In the genomic region with DNA sequence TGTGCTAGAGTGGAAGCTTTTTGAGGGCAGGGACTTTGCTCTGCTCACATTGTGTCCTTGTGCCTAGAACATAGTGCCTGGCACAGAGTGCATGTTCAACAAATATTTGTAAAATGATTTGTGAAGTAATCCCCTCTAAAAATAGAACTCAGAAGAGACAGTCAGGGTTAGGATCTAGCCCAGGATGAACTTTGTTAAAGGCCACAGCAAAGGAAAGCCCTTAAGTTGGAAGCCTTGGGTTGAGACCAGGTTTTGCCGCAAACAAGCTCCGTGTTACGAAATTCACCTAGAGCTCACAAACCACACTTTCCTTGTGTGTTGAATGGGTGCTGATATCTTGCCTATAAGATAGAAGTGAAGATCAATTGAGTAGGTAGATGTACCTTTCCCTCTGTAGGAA, we compare ENCODE assay signal across 18 cellular contexts.
DNase-seq lines count a peak whose midpoint lies in the region; ATAC-seq and TF ChIP-seq lines count a peak whose summit lies in the region.
"Had no signal": no experiment of that assay in that cellular context is flagged by ENCODE, and none has a peak within 500 bp of the region (broad histone marks: within the 10 kb centered on the region; RNA-seq: fewer than 3 reads in every experiment).

No MANE protein-coding gene starts in this region.

- no peak overlapping the region for H3K4me3 ChIP-seq in AG10803 (ENCODE audit: low read length)
- no peak overlapping the region for H3K4me3 ChIP-seq in muscle layer of colon (ENCODE audit: low read depth in 1 of 2, low read length in 2 of 2)
- peak overlapping the region; percentile 3 to 26 (median 24) for H3K4me3 ChIP-seq in skeletal muscle tissue (ENCODE audit: low read length in 3 of 3)
- H3K4me3 ChIP-seq in WERI-Rb-1 (ENCODE audit: low read depth, low read length): no peak overlapping the region

- H3K9me3 ChIP-seq in muscle layer of colon (ENCODE audit: low read length): no peaks in the 10 kb centered on the region
- no peaks in the 10 kb centered on the region for H3K9me3 ChIP-seq in skeletal muscle tissue (ENCODE audit: control insufficient read depth in 3 of 3, low read length in 3 of 3)
- no peaks in the 10 kb centered on the region for H3K9me3 ChIP-seq in WERI-Rb-1 (ENCODE audit: severe bottlenecking)
- H3K9me3 ChIP-seq: BE2C had no signal

- no peaks in the 10 kb centered on the region for H3K27me3 Mint-ChIP-seq in brain

- H3K36me3 ChIP-seq in muscle layer of colon (ENCODE audit: insufficient read depth, low read length) (no peaks in the 10 kb centered on the region), skeletal muscle tissue (ENCODE audit: control insufficient read depth in 3 of 3, insufficient read depth in 3 of 3, low read length in 3 of 3) (no peaks in the 10 kb centered on the region), WERI-Rb-1 (no peaks in the 10 kb centered on the region)
- H3K36me3 ChIP-seq: BE2C had no signal

- peaks cover 63% of the 10 kb centered on the region for H3K4me1 Mint-ChIP-seq in brain

- H3K36me3 Mint-ChIP-seq in brain: peaks cover 64% of the 10 kb centered on the region

- H3K27ac ChIP-seq in muscle layer of colon (ENCODE audit: low read depth, low read length) (peak overlapping the region; percentile 61), skeletal muscle tissue (ENCODE audit: low read depth, low read length) (peak overlapping the region; percentile 80), WERI-Rb-1 (no peak overlapping the region)

- DNase-seq in AG10803 (ENCODE audit: low read depth) (peak; percentile 17), WERI-Rb-1 (no peak), GM03348 (ENCODE audit: low spot score) (no peak), dedifferentiated amniotic fluid mesenchymal stem cell (ENCODE audit: extremely low spot score) (no peak)
- DNase-seq: 8988T; BE2C; CD4-positive, CD25-positive, alpha-beta regulatory T cell; H7; HFFc6; NCI-H1105; NCI-H1694 treated with DMSO at 0.1 percent for 48 hours; NCI-H748 treated with DMSO at 0.1 percent for 48 hours; OCI-M1; SHP77 had no signal

- H3K4me1 ChIP-seq in muscle layer of colon (ENCODE audit: insufficient read depth, low read length) (peaks cover 66% of the 10 kb centered on the region), skeletal muscle tissue (ENCODE audit: control insufficient read depth in 3 of 3, insufficient read depth in 3 of 3, low read length in 3 of 3) (peaks cover 38 to 42% (median 40%) of the 10 kb centered on the region in 3 donors)
- H3K4me1 ChIP-seq: BE2C had no signal

- H3K4me3 Mint-ChIP-seq in brain: no peak overlapping the region
- H3K4me3 Mint-ChIP-seq: CD4-positive, CD25-positive, alpha-beta regulatory T cell; HFFc6 had no signal

- TF ChIP-seq CTCF in AG10803 (conservative IDR thresholded peaks at IDR 0.05; ENCODE audit: low read length) (no peak), brain (conservative IDR thresholded peaks at IDR 0.05) (no peak), WERI-Rb-1 (IDR thresholded peaks at IDR 0.05; ENCODE audit: low read depth, low read length) (no peak)

- ATAC-seq in HG02973 (IDR thresholded peaks at IDR 0.05; ENCODE audit: unreplicated experiment): no peak

- peaks cover 0 to 4% (median 0%) of the 10 kb centered on the region in 5 experiments for H3K9me3 Mint-ChIP-seq in brain
- H3K9me3 Mint-ChIP-seq: HFFc6 had no signal

- H3K27ac Mint-ChIP-seq in brain: peak overlapping the region in 4 of 5 experiments; percentile 8 to 59 (median 26)
- H3K27ac Mint-ChIP-seq: CD4-positive, CD25-positive, alpha-beta regulatory T cell; HFFc6 had no signal

- H3K27me3 ChIP-seq in muscle layer of colon (ENCODE audit: control insufficient read depth in 1 of 2, insufficient read depth in 2 of 2, low read length in 2 of 2) (no peaks in the 10 kb centered on the region), skeletal muscle tissue (ENCODE audit: control insufficient read depth in 3 of 3, insufficient read depth in 3 of 3, low read length in 3 of 3) (no peaks in the 10 kb centered on the region), WERI-Rb-1 (ENCODE audit: insufficient read depth, low read depth, severe bottlenecking) (no peaks in the 10 kb centered on the region)
- H3K27me3 ChIP-seq: BE2C had no signal

- no peak overlapping the region for H3K9ac ChIP-seq in muscle layer of colon (ENCODE audit: low read length)
- peak overlapping the region; percentile 48 to 66 (median 63) for H3K9ac ChIP-seq in skeletal muscle tissue (ENCODE audit: low read depth in 1 of 3, low read length in 3 of 3)

Comparison
In these comparisons a context has a peak if more than half of its experiments do, and no peak if none do; other contexts are left out.
1. H3K4me3 ChIP-seq: peak in skeletal muscle tissue (3 of 3); none in AG10803 (single experiment), muscle layer of colon (0 of 2) and WERI-Rb-1 (single experiment).